In genomic region chr15:65413051-65413759, GRCh38 we compare ENCODE assay signal across 18 cellular contexts. TPM values are rescaled to one million over a fixed set of nuclear protein-coding genes. Genes with fewer than 3 reads are reported as not detected.
DNase-seq lines count a peak whose midpoint lies in the region; ATAC-seq and TF ChIP-seq lines count a peak whose summit lies in the region.
"Had no signal": no experiment of that assay in that cellular context is flagged by ENCODE, and none has a peak within 500 bp of the region (broad histone marks: within the 10 kb centered on the region; RNA-seq: fewer than 3 reads in every experiment).

No MANE protein-coding gene starts in this region.

- H4K8ac ChIP-seq in H9 (replicated peaks; ENCODE audit: insufficient read length, low read depth, low read length): no peak overlapping the region

- H2BK5ac ChIP-seq in H9 (ENCODE audit: insufficient read length, low read length): no peak overlapping the region

- H2BK12ac ChIP-seq in H9 (ENCODE audit: insufficient read length, low read depth, low read length): no peak overlapping the region

- no peak overlapping the region for H4K91ac ChIP-seq in H9 (ENCODE audit: insufficient read length, low read depth, low read length)

- ATAC-seq in Panc1: no peak
- no peak for ATAC-seq in psoas muscle
- ATAC-seq in HG03175 (IDR thresholded peaks at IDR 0.05; ENCODE audit: unreplicated experiment): no peak
- ATAC-seq: K562 had no signal

- H3K9me3 ChIP-seq in H9 (ENCODE audit: control insufficient read depth, low read depth, low read length): no peaks in the 10 kb centered on the region
- H3K9me3 ChIP-seq in Panc1 (ENCODE audit: control insufficient read depth, insufficient read depth, low read depth, low read length): no peaks in the 10 kb centered on the region
- H3K9me3 ChIP-seq in psoas muscle: no peaks in the 10 kb centered on the region

- peaks cover 75 to 78% of the 10 kb centered on the region in 2 experiments for H3K4me1 Mint-ChIP-seq in H9
- H3K4me1 Mint-ChIP-seq in glutamatergic neuron (ENCODE audit: low read depth, unreplicated experiment): peaks cover 52% of the 10 kb centered on the region

- H3K18ac ChIP-seq in H9 (ENCODE audit: insufficient read length, low read depth, low read length): no peak overlapping the region

- H2BK15ac ChIP-seq in H9 (ENCODE audit: low read depth, low read length): no peak overlapping the region

- H3K14ac ChIP-seq in H9 (ENCODE audit: insufficient read depth, low read length): no peak overlapping the region; the same call in 1 of the 2 replicates

- H3K9ac ChIP-seq in H9 (ENCODE audit: extremely low read depth, insufficient read length, low read length): no peak overlapping the region

- H3K9me3 Mint-ChIP-seq in H9 (no peaks in the 10 kb centered on the region; a peak in 1 of 5 replicates), glutamatergic neuron (ENCODE audit: unreplicated experiment) (peaks cover 24% of the 10 kb centered on the region)
- H3K9me3 Mint-ChIP-seq: CD14-positive monocyte had no signal

- no peaks in the 10 kb centered on the region for H3K23me2 ChIP-seq in H9 (ENCODE audit: insufficient read length, low read depth, low read length, poor library complexity, severe bottlenecking)

- peak overlapping the region in 2 of 3 experiments; percentile 34 to 97; a peak in 2 of 7 replicates for H3K27ac Mint-ChIP-seq in H9
- H3K27ac Mint-ChIP-seq in glutamatergic neuron (ENCODE audit: unreplicated experiment): peak overlapping the region; percentile 98
- H3K27ac Mint-ChIP-seq: CD14-positive monocyte had no signal

- H3K4me2 ChIP-seq in H9 (ENCODE audit: insufficient read depth, insufficient read length, low read length): no peak overlapping the region

- H3K36me3 Mint-ChIP-seq in H9 (ENCODE audit: insufficient read depth in 1 of 3, low read depth in 3 of 3) (peaks cover 7 to 13% (median 10%) of the 10 kb centered on the region in 3 experiments), glutamatergic neuron (ENCODE audit: unreplicated experiment) (no peaks in the 10 kb centered on the region)
- H3K36me3 Mint-ChIP-seq: CD14-positive monocyte had no signal

- H3K4me1 ChIP-seq in H9 (ENCODE audit: insufficient read depth, low read length) (peaks cover 29% of the 10 kb centered on the region; the same call in 1 of the 2 replicates), Panc1 (ENCODE audit: control insufficient read depth, insufficient read depth, low read length) (peaks cover 35% of the 10 kb centered on the region), psoas muscle (peaks cover 53% of the 10 kb centered on the region)

- no peak overlapping the region for H3K27ac ChIP-seq in H9 (ENCODE audit: insufficient read length, low read depth, low read length)
- peak overlapping the region; percentile 15; the same call in 1 of the 2 replicates for H3K27ac ChIP-seq in Panc1 (ENCODE audit: low read length)
- peak overlapping the region; percentile 82 for H3K27ac ChIP-seq in psoas muscle

- no peak overlapping the region for H3K56ac ChIP-seq in H9 (ENCODE audit: insufficient read length, low read depth, low read length)

- H3K36me3 ChIP-seq in Panc1 (ENCODE audit: control insufficient read depth, insufficient read depth, low read length): no peaks in the 10 kb centered on the region
- H3K36me3 ChIP-seq in psoas muscle (ENCODE audit: insufficient read depth in 1 of 2, low read depth in 1 of 2): no peaks in the 10 kb centered on the region

- intact Hi-C loops in Panc1 (cut with micrococcal nuclease; ENCODE audit: unreplicated experiment) (no loop called here), psoas muscle (cut with DNase I) (no loop called here)

- no peak overlapping the region for H2BK20ac ChIP-seq in H9 (ENCODE audit: low read depth, low read length, poor library complexity, severe bottlenecking)

- no peak overlapping the region for H2AK5ac ChIP-seq in H9 (ENCODE audit: insufficient read length, low read length)

- no peak overlapping the region for H3K4ac ChIP-seq in H9 (ENCODE audit: low read depth, low read length)

- CTCF ChIA-PET in Panc1 (lab: Charles Lee): interaction anchor here (0.6 kb wide), 1 partner anchor 11 kb away, joined by 3 read pairs; no protein-coding TSS in a partner anchor

- POLR2A ChIA-PET in Panc1 (lab: Charles Lee): no interaction called here

- H3K27me3 Mint-ChIP-seq in H9 (ENCODE audit: low read depth): peaks cover 5% of the 10 kb centered on the region
- peaks cover 24% of the 10 kb centered on the region for H3K27me3 Mint-ChIP-seq in glutamatergic neuron (ENCODE audit: unreplicated experiment)

- no peaks in the 10 kb centered on the region; the same call in 1 of the 2 replicates for H3K79me2 ChIP-seq in H9 (ENCODE audit: insufficient read depth, low read length)

- BruUV-seq in Panc1 (replicated peaks; lab: Mats Ljungman, UMichigan): no TSS peak

- no peak for TF ChIP-seq CTCF in H9 (conservative IDR thresholded peaks at IDR 0.05)
- TF ChIP-seq CTCF in Panc1 (IDR thresholded peaks at IDR 0.05): no peak
- TF ChIP-seq CTCF in glutamatergic neuron (IDR thresholded peaks at IDR 0.05; ENCODE audit: partially characterized antibody, unreplicated experiment): no peak
- TF ChIP-seq CTCF in psoas muscle (IDR thresholded peaks at IDR 0.05): no peak

- H3T11ph ChIP-seq in H9 (ENCODE audit: low read length): no peak overlapping the region

- H4K5ac ChIP-seq in H9 (ENCODE audit: insufficient read length, low read depth, low read length): no peak overlapping the region

- no peaks in the 10 kb centered on the region for H4K20me1 ChIP-seq in H9 (ENCODE audit: control insufficient read depth, insufficient read depth, insufficient read length)

- no peak overlapping the region for H3K4me3 ChIP-seq in Panc1 (ENCODE audit: low read depth in 2 of 2, low read length in 2 of 2)
- H3K4me3 ChIP-seq in psoas muscle: no peak overlapping the region
- H3K4me3 ChIP-seq: K562 had no signal

- H2AFZ ChIP-seq in H9 (ENCODE audit: low read length): no peak overlapping the region

- DNase-seq in H9: no peak
- no peak for DNase-seq in Panc1 (ENCODE audit: low read depth, low spot score)
- no peak for DNase-seq in glutamatergic neuron
- no peak for DNase-seq in psoas muscle
- DNase-seq in NCI-H1436 treated with DMSO at 0.1 percent for 48 hours (lab: John Stamatoyannopoulos, UW): no peak
- DNase-seq in central memory CD4-positive, alpha-beta T cell: no peak
- DNase-seq in AG20443 (ENCODE audit: low spot score): no peak
- DNase-seq: NCI-H1105, NCI-H1694, NCI-H226, NCI-H82, OCI-M1, RPMI8226, SIG-M5 had no signal

- H3K27me3 ChIP-seq in H9 (ENCODE audit: insufficient read depth, low read length): no peaks in the 10 kb centered on the region; the same call in 1 of the 2 replicates
- H3K27me3 ChIP-seq in Panc1 (ENCODE audit: control insufficient read depth, insufficient read depth, low read length): no peaks in the 10 kb centered on the region
- H3K27me3 ChIP-seq in psoas muscle (ENCODE audit: insufficient read depth in 3 of 3, low read length in 2 of 3): no peaks in the 10 kb centered on the region

- no peak overlapping the region for H2BK120ac ChIP-seq in H9 (ENCODE audit: low read depth, low read length, poor library complexity, severe bottlenecking)

- in situ Hi-C loops in Panc1 (cut with HindIII; ENCODE audit: low pct_unique_long_range_greater_than_20kb, low sequenced_read_pairs): no loop called here

- no peak overlapping the region for H3K4me3 Mint-ChIP-seq in H9
- no peak overlapping the region for H3K4me3 Mint-ChIP-seq in glutamatergic neuron (ENCODE audit: unreplicated experiment)
- H3K4me3 Mint-ChIP-seq: CD14-positive monocyte had no signal

- H3K23ac ChIP-seq in H9 (ENCODE audit: insufficient read length, low read depth, low read length): no peak overlapping the region

- no peaks in the 10 kb centered on the region for H3K79me1 ChIP-seq in H9 (ENCODE audit: insufficient read depth, low read depth, low read length, poor library complexity, severe bottlenecking)

RNA-seq across cellular contexts. Expression of gene IGDCC4, which starts 9.5 kb away (rescaled TPM):
- 19.8 and 21.7 TPM in 2 replicates for total RNA-seq in H9 (2021)
- total RNA-seq in Panc1 (2021; ENCODE audit: unreplicated experiment): 5.1 TPM
- 4.3 TPM for polyA plus RNA-seq in Panc1 (2012; ENCODE audit: insufficient read length)
- 53.9 TPM for total RNA-seq in glutamatergic neuron (ENCODE audit: unreplicated experiment)
- total RNA-seq in psoas muscle: 10 to 100 TPM in 2 of 4 donors, 1 to 10 TPM in 2; 4.8 to 34.1 (median 10.4) TPM
- 1 to 10 TPM; 2.7 to 4.6 (median 3.8) TPM for polyA plus RNA-seq in psoas muscle
- polyA plus RNA-seq: CD14-positive monocyte had no signal

RNA-seq across cellular contexts. Expression of gene IGDCC3, which starts 35.4 kb away (rescaled TPM):
- 17.9 and 18.9 TPM in 2 replicates for total RNA-seq in H9 (2021)
- total RNA-seq in Panc1 (2021; ENCODE audit: unreplicated experiment): 0.18 TPM
- polyA plus RNA-seq in Panc1 (2012; ENCODE audit: insufficient read length): not detected
- 342 TPM for total RNA-seq in glutamatergic neuron (ENCODE audit: unreplicated experiment)
- total RNA-seq in psoas muscle: not detected
- polyA plus RNA-seq in psoas muscle: not detected
- total RNA-seq: K562; T-helper 1 cell treated with Interleukin-12 subunit alpha and Interleukin-12 subunit beta and Interleukin-4 antibody, amounts not matched to agents 30 ng/mL and 1 ng/mL, for 36 hours had no signal
- polyA plus RNA-seq: CD14-positive monocyte, K562 had no signal

Comparison
In these comparisons a context has a peak if more than half of its experiments do, and no peak if none do; other contexts are left out.
1. RNA of gene IGDCC3, which starts 35.4 kb away (total RNA-seq): 342 TPM in glutamatergic neuron (single experiment); 17.9 to 18.9 TPM in H9, 0.18 TPM in Panc1 (single experiment) and not detected in psoas muscle; every median in the first group is over 10 times any median in the second.